11 cellular contexts compared by ENCODE assay signal in genomic region chr3:113261996-113262665, GRCh38. TPM values are rescaled to one million over a fixed set of nuclear protein-coding genes. Genes with fewer than 3 reads are reported as not detected.
A peak's percentile ranks its signal among the peaks of the same experiment; 100 is the strongest.
DNase-seq lines count a peak whose midpoint lies in the region; ATAC-seq and TF ChIP-seq lines count a peak whose summit lies in the region.
"Had no signal": no experiment of that assay in that cellular context is flagged by ENCODE, and none has a peak within 500 bp of the region (broad histone marks: within the 10 kb centered on the region; RNA-seq: fewer than 3 reads in every experiment).

No MANE protein-coding gene starts in this region.

- H3K4me3 Mint-ChIP-seq in chondrocyte (ENCODE audit: unreplicated experiment): no peak overlapping the region
- H3K4me3 Mint-ChIP-seq: activated CD4-positive, alpha-beta T cell treated with anti-CD3 and anti-CD28 coated beads for 36 hours; activated naive CD4-positive, alpha-beta T cell treated with anti-CD3 and anti-CD28 coated beads, Interleukin-2, amount 10 ng/mL, durations not matched to agents 7 days and 5 days had no signal

- no peaks in the 10 kb centered on the region for H3K27me3 Mint-ChIP-seq in chondrocyte (ENCODE audit: low read depth)
- H3K27me3 Mint-ChIP-seq: activated CD4-positive, alpha-beta T cell treated with anti-CD3 and anti-CD28 coated beads for 36 hours had no signal

- H3K27me3 ChIP-seq in thyroid gland: no peaks in the 10 kb centered on the region
- H3K27me3 ChIP-seq in effector memory CD4-positive, alpha-beta T cell (replicated peaks; ENCODE audit: control insufficient read depth, insufficient read depth, low read length, poor library complexity, severe bottlenecking): no peaks in the 10 kb centered on the region

- 33 to 54% methylated on average over 3 of the region's 3 CpGs for WGBS in lower leg skin, 2 donors
- 49 to 58% methylated on average over 3 of the region's 3 CpGs for WGBS in thyroid gland, 2 donors

- no peaks in the 10 kb centered on the region for H3K9me3 Mint-ChIP-seq in chondrocyte (ENCODE audit: low read depth)
- H3K9me3 Mint-ChIP-seq: activated naive CD4-positive, alpha-beta T cell treated with anti-CD3 and anti-CD28 coated beads, Interleukin-2, amount 10 ng/mL, durations not matched to agents 7 days and 5 days had no signal

- no peaks in the 10 kb centered on the region for H3K36me3 ChIP-seq in thyroid gland
- no peaks in the 10 kb centered on the region for H3K36me3 ChIP-seq in effector memory CD4-positive, alpha-beta T cell (ENCODE audit: control insufficient read depth, insufficient read depth, low read length)

- peak overlapping the region; percentile 71 to 86 (median 81) for H3K27ac ChIP-seq in thyroid gland
- no peak overlapping the region for H3K27ac ChIP-seq in effector memory CD4-positive, alpha-beta T cell (ENCODE audit: insufficient read depth, low read length, poor library complexity, severe bottlenecking)

- no peaks in the 10 kb centered on the region for H3K9me3 ChIP-seq in thyroid gland
- no peaks in the 10 kb centered on the region for H3K9me3 ChIP-seq in effector memory CD4-positive, alpha-beta T cell (ENCODE audit: control insufficient read depth, low read length)

- TF ChIP-seq CTCF in chondrocyte (IDR thresholded peaks at IDR 0.05): no peak
- TF ChIP-seq CTCF in lower leg skin (IDR thresholded peaks at IDR 0.05): no peak
- no peak for TF ChIP-seq CTCF in thyroid gland (IDR thresholded peaks at IDR 0.05)

- peak overlapping the region; percentile 87 for H3K27ac Mint-ChIP-seq in chondrocyte (ENCODE audit: unreplicated experiment)
- H3K27ac Mint-ChIP-seq: activated CD4-positive, alpha-beta T cell treated with anti-CD3 and anti-CD28 coated beads for 36 hours; activated naive CD4-positive, alpha-beta T cell treated with anti-CD3 and anti-CD28 coated beads, Interleukin-2, amount 10 ng/mL, durations not matched to agents 7 days and 5 days had no signal

- H3K4me3 ChIP-seq in lower leg skin (ENCODE audit: low read depth, poor library complexity, severe bottlenecking) (no peak overlapping the region), thyroid gland (replicated peaks in 1 of 3) (no peak overlapping the region)
- no peak overlapping the region for H3K4me3 ChIP-seq in effector memory CD4-positive, alpha-beta T cell (ENCODE audit: insufficient read depth, low read depth, low read length, poor library complexity, severe bottlenecking)

- DNase-seq in NCI-H2029 (lab: John Stamatoyannopoulos, UW) (peak; percentile 51), chondrocyte (ENCODE audit: low spot score) (no peak), lower leg skin (ENCODE audit: low spot score in 2 of 2) (peak; percentile 76 to 81), thyroid gland (peak; percentile 58 to 60), ecto neural progenitor cell (ENCODE audit: low spot score) (no peak)
- DNase-seq in effector memory CD4-positive, alpha-beta T cell: no peak
- DNase-seq: activated CD4-positive, alpha-beta T cell treated with anti-CD3 and anti-CD28 coated beads for 36 hours; activated naive CD4-positive, alpha-beta T cell treated with anti-CD3 and anti-CD28 coated beads, Interleukin-2, amount 10 ng/mL, durations not matched to agents 7 days and 5 days; retina; stimulated activated CD8-positive, alpha-beta memory T cell treated with anti-CD3 and anti-CD28 coated beads, Interleukin-4, amount 100 ng/mL, for 48 hours had no signal

- H3K4me1 Mint-ChIP-seq in chondrocyte (ENCODE audit: low read depth): peaks cover 15% of the 10 kb centered on the region
- H3K4me1 Mint-ChIP-seq: activated CD4-positive, alpha-beta T cell treated with anti-CD3 and anti-CD28 coated beads for 36 hours; activated naive CD4-positive, alpha-beta T cell treated with anti-CD3 and anti-CD28 coated beads, Interleukin-2, amount 10 ng/mL, durations not matched to agents 7 days and 5 days had no signal

- no peak for TF ChIP-seq POLR2A in lower leg skin (IDR thresholded peaks at IDR 0.05)
- peak in 1 of 2 donors; percentile 20 for TF ChIP-seq POLR2A in thyroid gland (IDR thresholded peaks at IDR 0.05)

- peaks cover 7% of the 10 kb centered on the region for H3K36me3 Mint-ChIP-seq in chondrocyte (ENCODE audit: low read depth)
- H3K36me3 Mint-ChIP-seq: activated naive CD4-positive, alpha-beta T cell treated with anti-CD3 and anti-CD28 coated beads, Interleukin-2, amount 10 ng/mL, durations not matched to agents 7 days and 5 days had no signal

- ATAC-seq in HG02938 (IDR thresholded peaks at IDR 0.05; ENCODE audit: unreplicated experiment): no peak
- ATAC-seq: activated CD4-positive, alpha-beta T cell treated with anti-CD3 and anti-CD28 coated beads for 36 hours had no signal

- intact Hi-C loops in lower leg skin (cut with DNase I; ENCODE audit: low total_unique reads): no loop called here
- intact Hi-C loops in thyroid gland (cut with DNase I): no loop called here

- H3K4me1 ChIP-seq in thyroid gland: peaks cover 58 to 81% of the 10 kb centered on the region in 2 donors
- no peaks in the 10 kb centered on the region for H3K4me1 ChIP-seq in effector memory CD4-positive, alpha-beta T cell (ENCODE audit: control insufficient read depth, insufficient read depth, low read length, poor library complexity, severe bottlenecking)

RNA-seq across cellular contexts. Expression of gene BOC, which starts 50.8 kb away (rescaled TPM):
- 7.3 to 11.3 TPM (median 8.6 TPM) in 3 replicates for total RNA-seq in chondrocyte
- total RNA-seq in lower leg skin: 10 to 100 TPM; 61.3 to 75.3 (median 68.0) TPM
- total RNA-seq in thyroid gland: 10 to 100 TPM; 40.2 to 68.3 (median 51.2) TPM

Comparison
In these comparisons a context has a peak if more than half of its experiments do, and no peak if none do; other contexts are left out.
1. DNase-seq: peak in NCI-H2029 (single experiment), lower leg skin (2 of 2) and thyroid gland (2 of 2); none in chondrocyte (single experiment), effector memory CD4-positive, alpha-beta T cell (0 of 3) and ecto neural progenitor cell (single experiment).